8 cellular contexts compared by ENCODE assay signal in the genomic region with DNA sequence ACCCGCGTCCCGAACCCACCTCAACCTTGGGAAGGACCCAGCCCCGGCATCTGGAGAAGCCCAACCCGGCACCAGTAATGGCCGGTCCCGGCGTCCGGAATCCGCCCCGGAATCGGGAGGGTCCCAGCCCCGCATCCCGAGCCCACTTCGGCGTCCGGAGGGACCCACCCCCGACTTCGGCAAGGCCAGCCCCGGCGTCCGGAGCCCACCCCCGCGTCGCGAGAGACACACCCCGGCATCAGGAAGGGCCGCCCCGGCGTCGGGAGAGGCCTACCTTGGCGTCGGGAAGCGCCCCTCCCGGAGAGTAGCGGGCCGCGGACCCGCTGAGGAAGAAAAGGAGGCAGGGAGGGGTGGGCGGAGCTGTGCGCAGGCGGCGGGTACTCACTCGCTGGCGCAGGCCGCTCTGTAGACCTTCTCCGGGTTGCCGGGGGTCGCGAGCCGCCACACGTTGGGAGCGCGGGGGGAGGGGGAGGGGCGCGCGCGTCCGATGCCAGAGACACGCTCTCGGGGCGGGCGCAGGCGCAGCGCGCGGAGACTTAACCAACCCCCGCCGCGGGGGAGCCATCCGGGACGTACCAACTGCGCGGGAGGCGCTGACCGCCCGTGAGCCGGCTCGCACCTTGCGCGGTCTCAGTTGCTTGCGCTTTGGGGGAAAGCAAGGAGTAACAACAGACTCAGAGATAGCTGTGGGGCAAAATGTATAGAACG. TPM values are rescaled to one million over a fixed set of nuclear protein-coding genes. Genes with fewer than 3 reads are reported as not detected.
DNase-seq lines count a peak whose midpoint lies in the region; ATAC-seq and TF ChIP-seq lines count a peak whose summit lies in the region.

TSS of gene UIMC1 (minus strand) at position 515 of the 708 bp plus-strand sequence. CDS start 24,164 bp downstream, outside the sequence.

- H3K27ac Mint-ChIP-seq in Calu3 (ENCODE audit: unreplicated experiment): peak within 1 kb of the TSS; percentile 86

- peak within 1 kb of the TSS; percentile 74 for H2BK120ac ChIP-seq in IMR-90 (ENCODE audit: low read depth, low read length)

- peak within 1 kb of the TSS; percentile 88 for H2AFZ ChIP-seq in IMR-90 (replicated peaks; ENCODE audit: low read length, poor library complexity)

- H3K9me3 ChIP-seq in IMR-90 (ENCODE audit: control insufficient read depth, insufficient read depth, low read length) (no peaks in the 10 kb centered on the region), mononuclear cell (ENCODE audit: low read depth, low read length) (no peaks in the 10 kb centered on the region)

- no peaks in the 10 kb centered on the region for H3K27me3 ChIP-seq in IMR-90 (ENCODE audit: control insufficient read depth, insufficient read depth, low read length)
- H3K27me3 ChIP-seq in mononuclear cell (ENCODE audit: insufficient read depth, low read length): no peaks in the 10 kb centered on the region

- H3K4me3 ChIP-seq in IMR-90 (ENCODE audit: insufficient read depth, low read depth, low read length) (peak within 1 kb of the TSS; percentile 79), epithelial cell of esophagus (ENCODE audit: low read length) (peak within 1 kb of the TSS; percentile 81), mononuclear cell (ENCODE audit: low read length) (peak within 1 kb of the TSS; percentile 96)

- peak within 1 kb of the TSS; percentile 91 for H3K27ac ChIP-seq in IMR-90 (ENCODE audit: insufficient read depth, low read length)

- H3K9me3 Mint-ChIP-seq in Calu3 (ENCODE audit: low read depth, unreplicated experiment): no peaks in the 10 kb centered on the region

- peak within 1 kb of the TSS; percentile 64 to 94 for H4K8ac ChIP-seq in IMR-90 (ENCODE audit: low read depth in 2 of 2, low read length in 2 of 2)

- H2BK15ac ChIP-seq in IMR-90 (ENCODE audit: low read depth, low read length): no peak within 1 kb of the TSS; the same call in 2 of the 3 replicates

- WGBS in IMR-90 (ENCODE audit: extremely low coverage in 2 of 2, insufficient read length in 1 of 2), 2 experiments: 0% methylated on average over 40 of the region's 83 CpGs; no CpG with 5 or more reads in 1 of the 2 experiments

- H3K14ac ChIP-seq in IMR-90 (replicated peaks; ENCODE audit: low read depth, low read length): peak within 1 kb of the TSS; percentile 85; the same call in 1 of the 2 replicates

- H3K27me3 Mint-ChIP-seq in Calu3 (ENCODE audit: unreplicated experiment): no peaks in the 10 kb centered on the region

- no peak for TF ChIP-seq CTCF in Calu3 (IDR thresholded peaks at IDR 0.05; ENCODE audit: unreplicated experiment)
- TF ChIP-seq CTCF in IMR-90 (conservative IDR thresholded peaks at IDR 0.05; ENCODE audit: low read depth, low read length): no peak
- no peak for TF ChIP-seq CTCF in epithelial cell of esophagus (IDR thresholded peaks at IDR 0.05; ENCODE audit: insufficient read depth, low read depth, low read length, missing control alignments)

- H3K4me1 ChIP-seq in IMR-90 (ENCODE audit: control insufficient read depth, insufficient read depth, low read length) (peaks cover 5% of the 10 kb centered on the region; the same call in 1 of the 2 replicates), mononuclear cell (ENCODE audit: insufficient read depth, low read length) (peaks cover 25% of the 10 kb centered on the region)

- peak within 1 kb of the TSS; percentile 36 for H4K5ac ChIP-seq in IMR-90 (ENCODE audit: low read depth, low read length)

- TF ChIP-seq RAD21 in IMR-90 (IDR thresholded peaks at IDR 0.05; ENCODE audit: low read length): no peak

- H4K91ac ChIP-seq in IMR-90 (ENCODE audit: insufficient read depth, low read depth, low read length): peak within 1 kb of the TSS; percentile 77

- ATAC-seq in GM21526 (IDR thresholded peaks at IDR 0.05; ENCODE audit: low FRiP score, unreplicated experiment) (peak; percentile 75), IMR-90 (ENCODE audit: low read depth) (peak; percentile 94)

- dilution Hi-C loops in IMR-90 (cut with HindIII; ENCODE audit: low sequenced_read_pairs, unreplicated experiment): no loop called here

- peaks cover 0 to 40% of the 10 kb centered on the region in 2 experiments; a peak in 3 of 4 replicates for H3K79me1 ChIP-seq in IMR-90 (ENCODE audit: low read depth in 1 of 2, low read length in 2 of 2)

- peak within 1 kb of the TSS; percentile 95 for H3K23ac ChIP-seq in IMR-90 (ENCODE audit: low read depth, low read length)

- peak within 1 kb of the TSS; percentile 86 for H2BK5ac ChIP-seq in IMR-90 (ENCODE audit: low read depth, low read length, poor library complexity, severe bottlenecking)

- BruUV-seq in Calu3 (replicated peaks; lab: Mats Ljungman, UMichigan): no TSS peak
- BruUV-seq in IMR-90 (replicated peaks; lab: Mats Ljungman, UMichigan): no TSS peak

- H3K9ac ChIP-seq in IMR-90 (ENCODE audit: low read depth, low read length): peak within 1 kb of the TSS; percentile 75

- no peaks in the 10 kb centered on the region for H3K36me3 ChIP-seq in IMR-90 (ENCODE audit: control insufficient read depth, insufficient read depth, low read length)

- no peak within 1 kb of the TSS for H2BK20ac ChIP-seq in IMR-90 (ENCODE audit: low read depth, low read length)

- no peaks in the 10 kb centered on the region for H3K4me1 Mint-ChIP-seq in Calu3 (ENCODE audit: low read depth, unreplicated experiment)

- peak; percentile 98 for DNase-seq in Calu3
- DNase-seq in IMR-90: peak; percentile 88
- peak; percentile 18 for DNase-seq in OCI-M2 (lab: John Stamatoyannopoulos, UW; ENCODE audit: unreplicated experiment)
- peak; percentile 92 for DNase-seq in activated T-cell treated with anti-CD3 and anti-CD28 coated beads for 4 hours
- DNase-seq in epithelial cell of esophagus (ENCODE audit: low read depth): peak; percentile 95
- DNase-seq in stimulated activated CD8-positive, alpha-beta memory T cell treated with anti-CD3 and anti-CD28 coated beads, Interleukin-2, amount 100 ng/mL, for 48 hours (ENCODE audit: low read depth in 2 of 2): peak; percentile 87 to 89

- peak within 1 kb of the TSS; percentile 91 for H2AK5ac ChIP-seq in IMR-90 (ENCODE audit: low read depth, low read length)

- H3K4me2 ChIP-seq in IMR-90 (ENCODE audit: low read depth, low read length): peak within 1 kb of the TSS; percentile 68

- peak; percentile 76 for TF ChIP-seq POLR2A in IMR-90 (IDR thresholded peaks at IDR 0.05; ENCODE audit: low read depth, low read length)

- peaks cover 46% of the 10 kb centered on the region for H4K20me1 ChIP-seq in IMR-90 (ENCODE audit: insufficient read depth, low read length)

- in situ Hi-C loops in IMR-90 (cut with MboI; ENCODE audit: low sequenced_read_pairs): no loop called here

- H3K36me3 Mint-ChIP-seq in Calu3 (ENCODE audit: insufficient read depth, unreplicated experiment): peaks cover 32% of the 10 kb centered on the region

- H3K4ac ChIP-seq in IMR-90 (ENCODE audit: low read depth, low read length): peak within 1 kb of the TSS; percentile 83

- peak within 1 kb of the TSS; percentile 98 for H2AK9ac ChIP-seq in IMR-90 (replicated peaks; ENCODE audit: low read depth, low read length, poor library complexity)

- H3K4me3 Mint-ChIP-seq in Calu3 (ENCODE audit: low read depth, unreplicated experiment): peak within 1 kb of the TSS; percentile 99

- peak within 1 kb of the TSS; percentile 71 for H3K56ac ChIP-seq in IMR-90 (ENCODE audit: extremely low read depth, insufficient read depth, low read length)

- H3K9me1 ChIP-seq in IMR-90 (ENCODE audit: insufficient read depth, low read length): peaks cover 4% of the 10 kb centered on the region

- H3K18ac ChIP-seq in IMR-90 (ENCODE audit: low read depth, low read length): no peak within 1 kb of the TSS; the same call in 1 of the 2 replicates

- POLR2A ChIA-PET in IMR-90 (lab: Charles Lee; ENCODE audit: unreplicated experiment): no interaction called here

- CTCF ChIA-PET in Calu3 (lab: Charles Lee): interaction anchor here (0.6 to 1.8 kb wide), 4 partner anchors 10 to 346 kb away, joined by 3 to 11 read pairs (median 4); no protein-coding TSS in a partner anchor
- CTCF ChIA-PET in IMR-90 (lab: Yijun Ruan, JAX): interaction anchor here (1.2 kb wide), 1 partner anchor 38 kb away, joined by 5 read pairs; no protein-coding TSS in a partner anchor

- intact Hi-C loops in Calu3 (cut with micrococcal nuclease; ENCODE audit: unreplicated experiment) (no loop called here), IMR-90 (cut with micrococcal nuclease) (no loop called here)

TF ChIP-seq in IMR-90, 13 proteins besides CTCF, POLR2A, EP300 and RAD21:
- peak; percentile 97; the same call in 1 of the 2 replicates for TF ChIP-seq CHD1 (IDR thresholded peaks at IDR 0.05; ENCODE audit: low read depth, low read length)
- 0 out of 2 replicates have a peak, but pooled peaks have one; percentile 49 for TF ChIP-seq MAZ (IDR thresholded peaks at IDR 0.05; ENCODE audit: borderline replicate concordance, low read depth, low read length)
- TF ChIP-seq FOS (IDR thresholded peaks at IDR 0.05; ENCODE audit: low read depth, low read length): no peak
- no peak for TF ChIP-seq RFX5 (IDR thresholded peaks at IDR 0.05; ENCODE audit: low read depth, low read length)
- peak; percentile 34 for TF ChIP-seq RCOR1 (IDR thresholded peaks at IDR 0.05; ENCODE audit: insufficient replicate concordance, low read length)
- TF ChIP-seq, protein P1, sequence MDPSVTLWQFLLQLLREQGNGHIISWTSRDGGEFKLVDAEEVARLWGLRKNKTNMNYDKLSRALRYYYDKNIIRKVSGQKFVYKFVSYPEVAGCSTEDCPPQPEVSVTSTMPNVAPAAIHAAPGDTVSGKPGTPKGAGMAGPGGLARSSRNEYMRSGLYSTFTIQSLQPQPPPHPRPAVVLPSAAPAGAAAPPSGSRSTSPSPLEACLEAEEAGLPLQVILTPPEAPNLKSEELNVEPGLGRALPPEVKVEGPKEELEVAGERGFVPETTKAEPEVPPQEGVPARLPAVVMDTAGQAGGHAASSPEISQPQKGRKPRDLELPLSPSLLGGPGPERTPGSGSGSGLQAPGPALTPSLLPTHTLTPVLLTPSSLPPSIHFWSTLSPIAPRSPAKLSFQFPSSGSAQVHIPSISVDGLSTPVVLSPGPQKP (IDR thresholded peaks at IDR 0.05; ENCODE audit: borderline replicate concordance, low read depth, low read length): no peak
- TF ChIP-seq MAFK (IDR thresholded peaks at IDR 0.05; ENCODE audit: low read depth, low read length): no peak
- TF ChIP-seq BHLHE40 (IDR thresholded peaks at IDR 0.05; ENCODE audit: low read depth, low read length): peak; percentile 99
- TF ChIP-seq SMC3 (IDR thresholded peaks at IDR 0.05; ENCODE audit: low read depth, low read length): no peak
- no peak for TF ChIP-seq CEBPB (IDR thresholded peaks at IDR 0.05; ENCODE audit: low read depth, low read length)

RNA-seq across cellular contexts. Expression of gene UIMC1, which starts in this region (rescaled TPM):
- total RNA-seq in Calu3 (2022) (51.3 and 59.0 TPM in 2 replicates), IMR-90 (2012; rRNA removed) (23.1 and 27.6 TPM in 2 replicates), mononuclear cell (73.8 TPM)
- 15.7 and 19.5 TPM in 2 replicates for polyA plus RNA-seq in IMR-90 (2012; rRNA removed)
- 4.3 and 9.8 TPM in 2 replicates for polyA plus RNA-seq in IMR-90 (2012; cell fraction: cytosol; rRNA removed)
- 5.1 and 39.3 TPM in 2 replicates for polyA plus RNA-seq in IMR-90 (2012; cell fraction: nucleus; rRNA removed; ENCODE audit: low replicate concordance)

Comparison
In these comparisons a context has a peak if more than half of its experiments do, and no peak if none do; other contexts are left out.
1. Peak in every context shown above with its lines: DNase-seq, ATAC-seq, H3K4me3 ChIP-seq and H3K27ac ChIP-seq.
2. DNase-seq: peak in every context shown above with its lines; median percentile 98 in Calu3; 95 in epithelial cell of esophagus; 92 in activated T-cell treated with anti-CD3 and anti-CD28 coated beads for 4 hours; 88 in IMR-90; 88 in stimulated activated CD8-positive, alpha-beta memory T cell treated with anti-CD3 and anti-CD28 coated beads, Interleukin-2, amount 100 ng/mL, for 48 hours; 18 in OCI-M2.